In genomic region chr6:33414592-33415271, GRCh38 we compare ENCODE assay signal across 8 cellular contexts. TPM values are rescaled to one million over a fixed set of nuclear protein-coding genes. Genes with fewer than 3 reads are reported as not detected.
DNase-seq lines count a peak whose midpoint lies in the region; ATAC-seq and TF ChIP-seq lines count a peak whose summit lies in the region.

No MANE protein-coding gene starts in this region.

- no peak for DNase-seq in cardiac muscle cell (ENCODE audit: low read depth in 1 of 2, low spot score in 1 of 2)
- DNase-seq in Right ventricle myocardium inferior (ENCODE audit: missing footprints): no peak
- DNase-seq in OCI-M1 (lab: John Stamatoyannopoulos, UW): peak; percentile 39
- DNase-seq in esophagus muscularis mucosa (ENCODE audit: extremely low spot score): no peak
- no peak for DNase-seq in upper lobe of right lung
- DNase-seq in ureter (ENCODE audit: low spot score): no peak
- no peak for DNase-seq in vagina (ENCODE audit: extremely low spot score in 2 of 2)

- TF ChIP-seq POLR2A in esophagus muscularis mucosa (IDR thresholded peaks at IDR 0.05; ENCODE audit: low read depth): no peak
- TF ChIP-seq POLR2A in vagina (IDR thresholded peaks at IDR 0.05): no peak

- intact Hi-C loops in Right ventricle myocardium inferior (cut with DNase I): loop anchor here (10.0 kb wide), 2 partner anchors 130 to 280 kb away; partner anchors contain the start of genes PFDN6 and WDR46
- intact Hi-C loops in esophagus muscularis mucosa (cut with DNase I): no loop called here
- intact Hi-C loops in upper lobe of right lung (cut with DNase I): no loop called here
- intact Hi-C loops in vagina (cut with DNase I): loop anchor here (5.0 kb wide), 1 partner anchor 97 kb away; the partner anchor contains the start of gene ZBTB22

- H3K27me3 ChIP-seq in cardiac muscle cell (no peaks in the 10 kb centered on the region), esophagus muscularis mucosa (no peaks in the 10 kb centered on the region), upper lobe of right lung (no peaks in the 10 kb centered on the region), vagina (no peaks in the 10 kb centered on the region)

- H3K27ac ChIP-seq in cardiac muscle cell: no peak overlapping the region
- peak overlapping the region in 3 of 4 donors; percentile 19 to 100 (median 38) for H3K27ac ChIP-seq in esophagus muscularis mucosa (replicated peaks in 1 of 4)
- no peak overlapping the region for H3K27ac ChIP-seq in upper lobe of right lung
- H3K27ac ChIP-seq in vagina: no peak overlapping the region

- TF ChIP-seq EP300 in esophagus muscularis mucosa (IDR thresholded peaks at IDR 0.05): no peak

- peaks cover 23% of the 10 kb centered on the region for H3K4me1 ChIP-seq in cardiac muscle cell (ENCODE audit: low read depth)
- peaks cover 42 to 83% (median 80%) of the 10 kb centered on the region in 4 donors for H3K4me1 ChIP-seq in esophagus muscularis mucosa
- peaks cover 53% of the 10 kb centered on the region for H3K4me1 ChIP-seq in upper lobe of right lung
- H3K4me1 ChIP-seq in vagina: peaks cover 63% of the 10 kb centered on the region

- no peak overlapping the region for H3K4me3 ChIP-seq in cardiac muscle cell
- no peak overlapping the region for H3K4me3 ChIP-seq in esophagus muscularis mucosa
- H3K4me3 ChIP-seq in upper lobe of right lung: no peak overlapping the region
- H3K4me3 ChIP-seq in vagina: no peak overlapping the region

- H3K9me3 ChIP-seq in cardiac muscle cell (ENCODE audit: low read depth): no peaks in the 10 kb centered on the region
- H3K9me3 ChIP-seq in esophagus muscularis mucosa: no peaks in the 10 kb centered on the region
- H3K9me3 ChIP-seq in upper lobe of right lung: no peaks in the 10 kb centered on the region
- H3K9me3 ChIP-seq in vagina: no peaks in the 10 kb centered on the region

- 76% methylated on average over 9 of the region's 12 CpGs for WGBS in esophagus muscularis mucosa

- no peak for ATAC-seq in Right ventricle myocardium inferior
- no peak for ATAC-seq in upper lobe of right lung
- no peak for ATAC-seq in GM21576 (IDR thresholded peaks at IDR 0.05; ENCODE audit: unreplicated experiment)

- TF ChIP-seq CTCF in cardiac muscle cell (IDR thresholded peaks at IDR 0.05; ENCODE audit: low read depth, low read length): peak; percentile 42
- TF ChIP-seq CTCF in esophagus muscularis mucosa (IDR thresholded peaks at IDR 0.05): no peak
- TF ChIP-seq CTCF in upper lobe of right lung (IDR thresholded peaks at IDR 0.05): peak; percentile 13
- no peak for TF ChIP-seq CTCF in vagina (IDR thresholded peaks at IDR 0.05)

- H3K36me3 ChIP-seq in cardiac muscle cell (peaks cover 29% of the 10 kb centered on the region), esophagus muscularis mucosa (peaks cover 24 to 47% (median 46%) of the 10 kb centered on the region in 4 donors), upper lobe of right lung (peaks cover 44% of the 10 kb centered on the region), vagina (peaks cover 0 to 31% of the 10 kb centered on the region in 2 donors)

RNA-seq across cellular contexts. Expression of gene CUTA, which starts 3.2 kb away (rescaled TPM):
- total RNA-seq in cardiac muscle cell: 304 and 348 TPM in 2 replicates
- 426 and 501 TPM in 2 replicates for polyA plus RNA-seq in cardiac muscle cell
- total RNA-seq in Right ventricle myocardium inferior: 107 TPM
- 100 to 1,000 TPM; 109 to 136 (median 123) TPM for total RNA-seq in esophagus muscularis mucosa
- total RNA-seq in upper lobe of right lung: 144 TPM
- 157 TPM for total RNA-seq in ureter
- 73.2 TPM for total RNA-seq in vagina

RNA-seq across cellular contexts. Expression of gene PHF1, which starts 3.9 kb away (rescaled TPM):
- total RNA-seq in cardiac muscle cell (61.9 and 116 TPM in 2 replicates), Right ventricle myocardium inferior (43.5 TPM), esophagus muscularis mucosa (10 to 100 TPM; 68.5 to 91.5 (median 84.9) TPM), upper lobe of right lung (74.3 TPM), ureter (58.8 TPM), vagina (73.2 TPM)
- 34.5 and 62.1 TPM in 2 replicates for polyA plus RNA-seq in cardiac muscle cell

RNA-seq across cellular contexts. Expression of gene SYNGAP1, which starts 5.1 kb away (rescaled TPM):
- 14.9 and 20.2 TPM in 2 replicates for total RNA-seq in cardiac muscle cell
- polyA plus RNA-seq in cardiac muscle cell: 6.8 and 10.5 TPM in 2 replicates
- 5.2 TPM for total RNA-seq in Right ventricle myocardium inferior
- 10 to 100 TPM in 3 of 4 donors, 1 to 10 TPM in 1; 8.0 to 17.6 (median 13.2) TPM for total RNA-seq in esophagus muscularis mucosa
- total RNA-seq in upper lobe of right lung: 23.0 TPM
- 32.6 TPM for total RNA-seq in ureter
- total RNA-seq in vagina: 16.0 TPM

RNA-seq across cellular contexts. Expression of gene KIFC1, which starts 23.1 kb away (rescaled TPM):
- total RNA-seq in cardiac muscle cell: 14.0 and 69.2 TPM in 2 replicates
- 9.4 and 33.3 TPM in 2 replicates for polyA plus RNA-seq in cardiac muscle cell
- 1.3 TPM for total RNA-seq in Right ventricle myocardium inferior
- total RNA-seq in esophagus muscularis mucosa: 1 to 10 TPM in 1 of 4 donors, under 1 TPM in 2, not detected in 1; 0.39 to 1.1 (median 0.42) TPM
- total RNA-seq in upper lobe of right lung: 2.3 TPM
- 1.0 TPM for total RNA-seq in ureter
- total RNA-seq in vagina: 27.5 TPM

RNA-seq across cellular contexts. Expression of gene ZBTB9, which starts 39.6 kb away (rescaled TPM):
- 5.5 and 7.8 TPM in 2 replicates for total RNA-seq in cardiac muscle cell
- 9.5 and 11.2 TPM in 2 replicates for polyA plus RNA-seq in cardiac muscle cell
- total RNA-seq in Right ventricle myocardium inferior: 4.1 TPM
- 1 to 10 TPM; 1.7 to 3.5 (median 3.0) TPM for total RNA-seq in esophagus muscularis mucosa
- 5.8 TPM for total RNA-seq in upper lobe of right lung
- total RNA-seq in ureter: 11.1 TPM
- total RNA-seq in vagina: 1.5 TPM

Comparison
In these comparisons a context has a peak if more than half of its experiments do, and no peak if none do; other contexts are left out.
1. H3K27ac ChIP-seq: peak in esophagus muscularis mucosa (3 of 4); none in cardiac muscle cell (single experiment), upper lobe of right lung (single experiment) and vagina (single experiment).
2. CTCF ChIP-seq: peak in cardiac muscle cell (single experiment) and upper lobe of right lung (single experiment); none in esophagus muscularis mucosa (0 of 3) and vagina (0 of 3).
3. intact Hi-C loops: an anchor here in Right ventricle myocardium inferior (10.0 kb wide) and vagina (5.0 kb wide); none called in esophagus muscularis mucosa and upper lobe of right lung.